ENCODE assay signal across 23 cellular contexts in genomic region chr13:75442736-75443234, GRCh38. TPM values are rescaled to one million over a fixed set of nuclear protein-coding genes. Genes with fewer than 3 reads are reported as not detected.
DNase-seq lines count a peak whose midpoint lies in the region; ATAC-seq and TF ChIP-seq lines count a peak whose summit lies in the region.
"Had no signal": no experiment of that assay in that cellular context is flagged by ENCODE, and none has a peak within 500 bp of the region (broad histone marks: within the 10 kb centered on the region; RNA-seq: fewer than 3 reads in every experiment).

No MANE protein-coding gene starts in this region.

- no peak overlapping the region for H3K23ac ChIP-seq in IMR-90 (ENCODE audit: low read depth, low read length)

- H3K4me1 Mint-ChIP-seq in CD4-positive, alpha-beta memory T cell: no peaks in the 10 kb centered on the region
- H3K4me1 Mint-ChIP-seq: activated naive CD8-positive, alpha-beta T cell treated with anti-CD3 and anti-CD28 coated beads for 36 hours; naive B cell had no signal

- H4K8ac ChIP-seq in IMR-90 (ENCODE audit: low read depth in 2 of 2, low read length in 2 of 2): no peak overlapping the region

- ATAC-seq in IMR-90 (ENCODE audit: low read depth) (peak; percentile 68), foreskin keratinocyte (no peak), GM18868 (IDR thresholded peaks at IDR 0.05; ENCODE audit: unreplicated experiment) (no peak)
- ATAC-seq: activated CD8-positive, alpha-beta T cell treated with anti-CD3 and anti-CD28 coated beads for 36 hours had no signal

- H3K9ac ChIP-seq in IMR-90 (ENCODE audit: low read depth, low read length): no peak overlapping the region
- H3K9ac ChIP-seq: BLaER1 had no signal

- H3K27me3 ChIP-seq in IMR-90 (ENCODE audit: control insufficient read depth, insufficient read depth, low read length) (no peaks in the 10 kb centered on the region), foreskin keratinocyte (no peaks in the 10 kb centered on the region)
- H3K27me3 ChIP-seq in CD4-positive, alpha-beta memory T cell (ENCODE audit: insufficient read depth, low read length): no peaks in the 10 kb centered on the region
- H3K27me3 ChIP-seq: BLaER1, spleen, upper lobe of left lung had no signal

- dilution Hi-C loops in IMR-90 (cut with HindIII; ENCODE audit: low sequenced_read_pairs, unreplicated experiment): no loop called here

- intact Hi-C loops in IMR-90 (cut with micrococcal nuclease): loop anchor here (10.0 kb wide), 1 partner anchor 68 kb away; no protein-coding TSS in a partner anchor
- intact Hi-C loops in CD4-positive, alpha-beta memory T cell (cut with micrococcal nuclease): no loop called here

- H3K4me1 ChIP-seq in IMR-90 (ENCODE audit: control insufficient read depth, insufficient read depth, low read length): peaks cover 2% of the 10 kb centered on the region; the same call in 1 of the 2 replicates
- H3K4me1 ChIP-seq in foreskin keratinocyte: peaks cover 4% of the 10 kb centered on the region
- H3K4me1 ChIP-seq in CD4-positive, alpha-beta memory T cell (ENCODE audit: insufficient read depth, low read length): no peaks in the 10 kb centered on the region
- H3K4me1 ChIP-seq: BLaER1 had no signal

- H2AFZ ChIP-seq in IMR-90 (replicated peaks; ENCODE audit: low read length, poor library complexity): no peak overlapping the region

- no peaks in the 10 kb centered on the region; the same call in 1 of the 2 replicates for H4K20me1 ChIP-seq in IMR-90 (ENCODE audit: insufficient read depth, low read length)

- WGBS in IMR-90 (ENCODE audit: extremely low coverage in 2 of 2, insufficient read length in 1 of 2), 2 experiments: no CpG with 5 or more reads among the region's 6 CpGs

- no peak for TF ChIP-seq POLR2A in IMR-90 (IDR thresholded peaks at IDR 0.05; ENCODE audit: low read depth, low read length)

- CTCF ChIA-PET in IMR-90 (lab: Yijun Ruan, JAX): interaction anchor here (0.5 to 0.9 kb wide), 2 partner anchors 11 to 79 kb away, joined by 3 to 4 read pairs; no protein-coding TSS in a partner anchor
- CTCF ChIA-PET in CD4-positive, alpha-beta memory T cell (lab: Charles Lee; ENCODE audit: partially characterized antibody): no interaction called here

- H3K36me3 Mint-ChIP-seq in CD4-positive, alpha-beta memory T cell: no peaks in the 10 kb centered on the region
- H3K36me3 Mint-ChIP-seq: activated naive CD8-positive, alpha-beta T cell treated with anti-CD3 and anti-CD28 coated beads for 36 hours; naive B cell had no signal

- DNase-seq in IMR-90 (peak; percentile 13), fibroblast of pulmonary artery (ENCODE audit: low read depth) (peak; percentile 14), kidney tubule cell (ENCODE audit: low spot score) (peak; percentile 35), renal cortical epithelial cell (ENCODE audit: low read depth) (peak; percentile 31), foreskin keratinocyte (no peak)
- no peak for DNase-seq in CD4-positive, alpha-beta memory T cell
- DNase-seq: activated CD8-positive, alpha-beta T cell treated with anti-CD3 and anti-CD28 coated beads for 36 hours; activated naive CD8-positive, alpha-beta T cell treated with anti-CD3 and anti-CD28 coated beads for 36 hours; aorta; Caco-2; DND-41; Kasumi-1; left cardiac atrium; MV-4-11; naive B cell; NCI-H1436 treated with DMSO at 0.1 percent for 48 hours; NCI-H446; spleen; stimulated activated CD4-positive, alpha-beta T cell treated with anti-CD3 and anti-CD28 coated beads, Interleukin-2, amount 100 ng/mL, for 48 hours; upper lobe of left lung had no signal

- no peak overlapping the region for H4K5ac ChIP-seq in IMR-90 (ENCODE audit: low read depth, low read length)

- H3K79me1 ChIP-seq in IMR-90 (ENCODE audit: low read depth in 1 of 2, low read length in 2 of 2): no peaks in the 10 kb centered on the region

- H2BK20ac ChIP-seq in IMR-90 (ENCODE audit: low read depth, low read length): no peak overlapping the region

- no peak for TF ChIP-seq RAD21 in IMR-90 (IDR thresholded peaks at IDR 0.05; ENCODE audit: low read length)

- H4K91ac ChIP-seq in IMR-90 (ENCODE audit: insufficient read depth, low read depth, low read length): no peak overlapping the region

- no peak overlapping the region for H3K27ac Mint-ChIP-seq in CD4-positive, alpha-beta memory T cell
- H3K27ac Mint-ChIP-seq: activated CD8-positive, alpha-beta T cell treated with anti-CD3 and anti-CD28 coated beads for 36 hours; activated naive CD8-positive, alpha-beta T cell treated with anti-CD3 and anti-CD28 coated beads for 36 hours; activated T-helper 2 cell treated with anti-CD3 and anti-CD28 coated beads, Interferon-gamma antibody, Interleukin-2, Interleukin-4, amounts not matched to agents 10 μg/mL and 5 μg/mL and 100 μg/mL, durations not matched to agents 14 hours and 24 hours and 36 hours; naive B cell had no signal

- no peak overlapping the region for H3K27ac ChIP-seq in IMR-90 (ENCODE audit: insufficient read depth, low read length)
- no peak overlapping the region for H3K27ac ChIP-seq in foreskin keratinocyte
- no peak overlapping the region for H3K27ac ChIP-seq in CD4-positive, alpha-beta memory T cell (ENCODE audit: low read depth, low read length)
- H3K27ac ChIP-seq: BLaER1, spleen, upper lobe of left lung had no signal

- H2BK5ac ChIP-seq in IMR-90 (ENCODE audit: low read depth, low read length, poor library complexity, severe bottlenecking): no peak overlapping the region

- no peak overlapping the region for H2BK15ac ChIP-seq in IMR-90 (ENCODE audit: low read depth, low read length)

- in situ Hi-C loops in IMR-90 (cut with MboI; ENCODE audit: low sequenced_read_pairs): no loop called here

- no peak overlapping the region for H3K4ac ChIP-seq in IMR-90 (ENCODE audit: low read depth, low read length)

- no peaks in the 10 kb centered on the region for H3K9me3 Mint-ChIP-seq in CD4-positive, alpha-beta memory T cell
- H3K9me3 Mint-ChIP-seq: activated CD8-positive, alpha-beta T cell treated with anti-CD3 and anti-CD28 coated beads for 36 hours; activated naive CD8-positive, alpha-beta T cell treated with anti-CD3 and anti-CD28 coated beads for 36 hours; activated T-helper 2 cell treated with anti-CD3 and anti-CD28 coated beads, Interferon-gamma antibody, Interleukin-2, Interleukin-4, amounts not matched to agents 10 μg/mL and 5 μg/mL and 100 μg/mL, durations not matched to agents 14 hours and 24 hours and 36 hours; naive B cell had no signal

- H3K9me3 ChIP-seq in IMR-90 (ENCODE audit: control insufficient read depth, insufficient read depth, low read length): no peaks in the 10 kb centered on the region
- H3K9me3 ChIP-seq in CD4-positive, alpha-beta memory T cell (ENCODE audit: control insufficient read depth in 1 of 2, low read length in 2 of 2): no peaks in the 10 kb centered on the region
- H3K9me3 ChIP-seq: Caco-2, spleen, upper lobe of left lung had no signal

- no peaks in the 10 kb centered on the region for H3K36me3 ChIP-seq in IMR-90 (ENCODE audit: control insufficient read depth, insufficient read depth, low read length)
- H3K36me3 ChIP-seq in CD4-positive, alpha-beta memory T cell (ENCODE audit: insufficient read depth, low read length): no peaks in the 10 kb centered on the region
- H3K36me3 ChIP-seq: spleen, upper lobe of left lung had no signal

- H2AK5ac ChIP-seq in IMR-90 (ENCODE audit: low read depth, low read length): no peak overlapping the region

- no peak overlapping the region for H2BK120ac ChIP-seq in IMR-90 (ENCODE audit: low read depth, low read length)

- no peak overlapping the region for H3K56ac ChIP-seq in IMR-90 (ENCODE audit: extremely low read depth, insufficient read depth, low read length)

- peak overlapping the region; percentile 57 for H2AK9ac ChIP-seq in IMR-90 (replicated peaks; ENCODE audit: low read depth, low read length, poor library complexity)

- H3K4me3 Mint-ChIP-seq in CD4-positive, alpha-beta memory T cell: no peak overlapping the region
- H3K4me3 Mint-ChIP-seq: activated CD8-positive, alpha-beta T cell treated with anti-CD3 and anti-CD28 coated beads for 36 hours; activated naive CD8-positive, alpha-beta T cell treated with anti-CD3 and anti-CD28 coated beads for 36 hours had no signal

- no TSS peak for BruUV-seq in IMR-90 (replicated peaks; lab: Mats Ljungman, UMichigan)

- no peak overlapping the region for H3K14ac ChIP-seq in IMR-90 (replicated peaks; ENCODE audit: low read depth, low read length)

- H3K27me3 Mint-ChIP-seq in CD4-positive, alpha-beta memory T cell: peaks cover 4% of the 10 kb centered on the region in 2 donors
- H3K27me3 Mint-ChIP-seq: activated naive CD8-positive, alpha-beta T cell treated with anti-CD3 and anti-CD28 coated beads for 36 hours; naive B cell had no signal

- H3K4me2 ChIP-seq in IMR-90 (ENCODE audit: low read depth, low read length): peak overlapping the region; percentile 7
- H3K4me2 ChIP-seq: BLaER1 had no signal

- POLR2A ChIA-PET in IMR-90 (lab: Charles Lee; ENCODE audit: unreplicated experiment): no interaction called here
- POLR2A ChIA-PET in CD4-positive, alpha-beta memory T cell (lab: Charles Lee; ENCODE audit: partially characterized antibody): no interaction called here

- H3K4me3 ChIP-seq in IMR-90 (ENCODE audit: insufficient read depth, low read depth, low read length) (no peak overlapping the region), fibroblast of pulmonary artery (replicated peaks; ENCODE audit: low read depth, low read length) (no peak overlapping the region)
- no peak overlapping the region for H3K4me3 ChIP-seq in CD4-positive, alpha-beta memory T cell (ENCODE audit: low read length in 2 of 2)
- H3K4me3 ChIP-seq: BLaER1, spleen, upper lobe of left lung had no signal

- H3K18ac ChIP-seq in IMR-90 (ENCODE audit: low read depth, low read length): no peak overlapping the region

- no peaks in the 10 kb centered on the region for H3K9me1 ChIP-seq in IMR-90 (ENCODE audit: insufficient read depth, low read length)

- no peak for TF ChIP-seq CTCF in IMR-90 (conservative IDR thresholded peaks at IDR 0.05; ENCODE audit: low read depth, low read length)
- TF ChIP-seq CTCF in fibroblast of pulmonary artery (IDR thresholded peaks at IDR 0.05; ENCODE audit: low read length, missing control alignments): no peak
- no peak for TF ChIP-seq CTCF in foreskin keratinocyte (conservative IDR thresholded peaks at IDR 0.05)

TF ChIP-seq in IMR-90, 13 proteins besides CTCF, POLR2A, EP300 and RAD21 (continues in another document):
- no peak for TF ChIP-seq MAFK (IDR thresholded peaks at IDR 0.05; ENCODE audit: low read depth, low read length)
- no peak for TF ChIP-seq NFE2L2 (IDR thresholded peaks at IDR 0.05; ENCODE audit: low read depth, low read length)

RNA-seq across cellular contexts. Expression of gene TBC1D4, which starts 39.2 kb away (rescaled TPM):
- 11.4 and 22.8 TPM in 2 replicates for total RNA-seq in IMR-90 (2012; rRNA removed)
- polyA plus RNA-seq in IMR-90 (2012; rRNA removed): 7.5 and 8.8 TPM in 2 replicates
- 2.2 and 4.6 TPM in 2 replicates for polyA plus RNA-seq in IMR-90 (2012; cell fraction: cytosol; rRNA removed)
- polyA plus RNA-seq in IMR-90 (2012; cell fraction: nucleus; rRNA removed; ENCODE audit: low replicate concordance): 4.2 and 10.0 TPM in 2 replicates
- 15.1 and 20.1 TPM in 2 replicates for total RNA-seq in renal cortical epithelial cell
- total RNA-seq in foreskin keratinocyte: 13.3 and 14.8 TPM in 2 replicates
- polyA plus RNA-seq in foreskin keratinocyte: 2.4 and 3.6 TPM in 2 replicates
- 10 to 100 TPM; 63.5 to 67.2 TPM for total RNA-seq in CD4-positive, alpha-beta memory T cell
- 10 to 100 TPM in 1 of 2 donors, 1 to 10 TPM in 1; 9.5 to 27.3 TPM for polyA plus RNA-seq in CD4-positive, alpha-beta memory T cell

Comparison
In these comparisons a context has a peak if more than half of its experiments do, and no peak if none do; other contexts are left out.
1. DNase-seq: peak in IMR-90 (single experiment), fibroblast of pulmonary artery (single experiment), kidney tubule cell (single experiment) and renal cortical epithelial cell (single experiment); none in foreskin keratinocyte (0 of 2) and CD4-positive, alpha-beta memory T cell (0 of 5).